Comparison of ENCODE assay signal across 30 cellular contexts in the genomic region with DNA sequence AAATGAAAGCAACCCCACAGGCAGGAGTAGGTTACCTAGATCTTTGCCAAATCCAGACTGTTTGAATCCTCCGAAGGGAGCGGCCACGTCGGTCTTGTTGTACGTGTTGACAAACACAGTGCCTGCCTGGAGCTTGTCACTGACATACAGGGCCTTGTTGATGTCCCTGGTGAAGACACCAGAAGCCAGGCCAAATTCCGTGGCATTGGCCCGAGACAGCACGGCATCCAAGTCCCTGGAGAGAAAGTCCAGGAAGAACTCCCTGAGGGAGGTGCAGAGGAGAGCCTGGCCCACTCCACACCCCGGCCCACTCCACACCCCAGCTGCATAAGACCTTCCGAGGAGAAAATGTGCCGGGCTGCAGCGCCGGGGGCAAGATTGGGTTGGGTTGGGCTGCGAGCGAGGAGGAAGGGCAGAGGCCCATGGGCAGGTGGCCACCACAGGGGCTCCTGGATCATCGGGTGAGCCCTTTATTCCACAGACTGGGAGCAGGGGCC. TPM values are rescaled to one million over a fixed set of nuclear protein-coding genes. Genes with fewer than 3 reads are reported as not detected.
DNase-seq lines count a peak whose midpoint lies in the region; ATAC-seq and TF ChIP-seq lines count a peak whose summit lies in the region.
"Had no signal": no experiment of that assay in that cellular context is flagged by ENCODE, and none has a peak within 500 bp of the region (broad histone marks: within the 10 kb centered on the region; RNA-seq: fewer than 3 reads in every experiment).

No MANE protein-coding gene starts in this region.

- POLR2A ChIA-PET in activated CD4-positive, alpha-beta T cell treated with anti-CD3 and anti-CD28 coated beads, Interleukin-2, amount 10 ng/mL, durations not matched to agents 7 days and 5 days (lab: Charles Lee) = no interaction called here

- intact Hi-C loops in left lung (cut with DNase I) (no loop called here), gastrocnemius medialis (cut with DNase I; ENCODE audit: low total_unique reads) (no loop called here)

- no peaks in the 10 kb centered on the region for H3K27me3 Mint-ChIP-seq in activated CD4-positive, alpha-beta T cell treated with anti-CD3 and anti-CD28 coated beads, Interleukin-2, amount 10 ng/mL, durations not matched to agents 7 days and 5 days
- H3K27me3 Mint-ChIP-seq: activated CD4-positive, alpha-beta T cell treated with anti-CD3 and anti-CD28 coated beads for 36 hours; activated naive CD4-positive, alpha-beta T cell treated with anti-CD3 and anti-CD28 coated beads, Interleukin-2, amount 50 U/mL, for 24 hours had no signal

- no peaks in the 10 kb centered on the region for H3K9me3 Mint-ChIP-seq in activated CD4-positive, alpha-beta T cell treated with anti-CD3 and anti-CD28 coated beads, Interleukin-2, amount 10 ng/mL, durations not matched to agents 7 days and 5 days
- H3K9me3 Mint-ChIP-seq: activated naive CD4-positive, alpha-beta T cell treated with anti-CD3 and anti-CD28 coated beads, Interleukin-2, amount 50 U/mL, for 24 hours; HFFc6; mesothelial cell of epicardium had no signal

- in situ Hi-C loops in gastrocnemius medialis (cut with MboI; ENCODE audit: low sequenced_read_pairs in 4 of 4) = no loop called here

- H3K27ac ChIP-seq in RWPE2 (ENCODE audit: poor library complexity, severe bottlenecking) (no peak overlapping the region), left lung (no peak overlapping the region), gastrocnemius medialis (peak overlapping the region; percentile 42 to 87 (median 84))
- H3K27ac ChIP-seq: brain microvascular endothelial cell, suprapubic skin, VCaP had no signal

- H3K36me3 Mint-ChIP-seq in activated CD4-positive, alpha-beta T cell treated with anti-CD3 and anti-CD28 coated beads, Interleukin-2, amount 10 ng/mL, durations not matched to agents 7 days and 5 days (ENCODE audit: low read depth) = no peaks in the 10 kb centered on the region
- H3K36me3 Mint-ChIP-seq: activated naive CD4-positive, alpha-beta T cell treated with anti-CD3 and anti-CD28 coated beads, Interleukin-2, amount 50 U/mL, for 24 hours; mesothelial cell of epicardium had no signal

- no peak overlapping the region for H3K4me3 ChIP-seq in RWPE2 (ENCODE audit: severe bottlenecking)
- no peak overlapping the region for H3K4me3 ChIP-seq in left lung
- no peak overlapping the region for H3K4me3 ChIP-seq in gastrocnemius medialis
- H3K4me3 ChIP-seq: GM23338, suprapubic skin had no signal

- no peak for TF ChIP-seq POLR2A in gastrocnemius medialis (IDR thresholded peaks at IDR 0.05)

- no peak overlapping the region for H3K27ac Mint-ChIP-seq in activated CD4-positive, alpha-beta T cell treated with anti-CD3 and anti-CD28 coated beads, Interleukin-2, amount 10 ng/mL, durations not matched to agents 7 days and 5 days
- H3K27ac Mint-ChIP-seq: activated CD4-positive, alpha-beta T cell treated with anti-CD3 and anti-CD28 coated beads for 36 hours; activated naive CD4-positive, alpha-beta T cell treated with anti-CD3 and anti-CD28 coated beads, Interleukin-2, amount 50 U/mL, for 24 hours; GM23338; HFFc6; mesothelial cell of epicardium had no signal

- ATAC-seq in RWPE2 (ENCODE audit: low read depth) (no peak), left lung (no peak), gastrocnemius medialis (peak in 1 of 2 donors; percentile 18)
- ATAC-seq: activated CD4-positive, alpha-beta T cell treated with anti-CD3 and anti-CD28 coated beads for 36 hours; GM23338; left colon had no signal

- CTCF ChIA-PET in activated CD4-positive, alpha-beta T cell treated with anti-CD3 and anti-CD28 coated beads, Interleukin-2, amount 10 ng/mL, durations not matched to agents 7 days and 5 days (lab: Charles Lee) = no interaction called here

- peak; percentile 38 for DNase-seq in activated CD8-positive, alpha-beta memory T cell treated with anti-CD3 and anti-CD28 coated beads for 24 hours
- no peak for DNase-seq in activated CD8-positive, alpha-beta memory T cell treated with anti-CD3 and anti-CD28 coated beads, Interleukin-2, amount 50 U/mL, for 4 hours
- peak; percentile 51 for DNase-seq in RWPE2 (ENCODE audit: low spot score)
- DNase-seq in left lung = peak; percentile 27 to 70
- peak in 1 of 2 donors; percentile 36 for DNase-seq in gastrocnemius medialis
- no peak for DNase-seq in DMS153 (lab: John Stamatoyannopoulos, UW)
- DNase-seq in amniotic stem cell (lab: John Stamatoyannopoulos, UW) = no peak
- no peak for DNase-seq in activated CD4-positive, alpha-beta T cell treated with anti-CD3 and anti-CD28 coated beads, Interleukin-2, amount 10 ng/mL, durations not matched to agents 7 days and 5 days
- DNase-seq: 8988T; activated CD4-positive, alpha-beta T cell treated with anti-CD3 and anti-CD28 coated beads for 36 hours; amygdala; brain microvascular endothelial cell; C1 segment of cervical spinal cord; Caco-2; DND-41; HFFc6; hypothalamus; Kasumi-1; left colon; NCI-H1417; NCI-H2029 treated with DMSO at 0.1 percent for 48 hours; NCI-H226; NCI-H69; nucleus accumbens; stimulated activated naive CD4-positive, alpha-beta T cell treated with Interleukin-2 at 50 U/mL for 16 hours had no signal

- no peaks in the 10 kb centered on the region for H3K27me3 ChIP-seq in RWPE2 (ENCODE audit: insufficient read depth, poor library complexity, severe bottlenecking)
- H3K27me3 ChIP-seq in left lung = no peaks in the 10 kb centered on the region
- H3K27me3 ChIP-seq in gastrocnemius medialis = no peaks in the 10 kb centered on the region
- H3K27me3 ChIP-seq: brain microvascular endothelial cell, suprapubic skin had no signal

- H3K4me3 Mint-ChIP-seq in activated CD4-positive, alpha-beta T cell treated with anti-CD3 and anti-CD28 coated beads, Interleukin-2, amount 10 ng/mL, durations not matched to agents 7 days and 5 days = no peak overlapping the region
- H3K4me3 Mint-ChIP-seq: activated CD4-positive, alpha-beta T cell treated with anti-CD3 and anti-CD28 coated beads for 36 hours; activated naive CD4-positive, alpha-beta T cell treated with anti-CD3 and anti-CD28 coated beads, Interleukin-2, amount 50 U/mL, for 24 hours; GM23338; HFFc6; mesothelial cell of epicardium had no signal

- H3K4me1 ChIP-seq in RWPE2 (ENCODE audit: insufficient read depth, poor library complexity, severe bottlenecking) (no peaks in the 10 kb centered on the region), left lung (no peaks in the 10 kb centered on the region), gastrocnemius medialis (peaks cover 43% of the 10 kb centered on the region in 2 donors)
- H3K4me1 ChIP-seq: Caco-2 had no signal

- no peaks in the 10 kb centered on the region for H3K4me1 Mint-ChIP-seq in activated CD4-positive, alpha-beta T cell treated with anti-CD3 and anti-CD28 coated beads, Interleukin-2, amount 10 ng/mL, durations not matched to agents 7 days and 5 days
- H3K4me1 Mint-ChIP-seq: activated CD4-positive, alpha-beta T cell treated with anti-CD3 and anti-CD28 coated beads for 36 hours; activated naive CD4-positive, alpha-beta T cell treated with anti-CD3 and anti-CD28 coated beads, Interleukin-2, amount 50 U/mL, for 24 hours; GM23338; mesothelial cell of epicardium had no signal

- no peak for TF ChIP-seq CTCF in RWPE2 (IDR thresholded peaks at IDR 0.05; ENCODE audit: poor library complexity, severe bottlenecking)
- no peak for TF ChIP-seq CTCF in left lung (IDR thresholded peaks at IDR 0.05)
- no peak for TF ChIP-seq CTCF in gastrocnemius medialis (IDR thresholded peaks at IDR 0.05 in 4 of 5, conservative IDR thresholded peaks at IDR 0.05 in 1 of 5)

- H3K36me3 ChIP-seq in RWPE2 (ENCODE audit: low read depth) (no peaks in the 10 kb centered on the region), left lung (no peaks in the 10 kb centered on the region), gastrocnemius medialis (peaks cover 0 to 26% of the 10 kb centered on the region in 2 donors)
- H3K36me3 ChIP-seq: brain microvascular endothelial cell, suprapubic skin had no signal

- no peaks in the 10 kb centered on the region for H3K9me3 ChIP-seq in RWPE2 (ENCODE audit: severe bottlenecking)
- H3K9me3 ChIP-seq in left lung = no peaks in the 10 kb centered on the region
- no peaks in the 10 kb centered on the region for H3K9me3 ChIP-seq in gastrocnemius medialis
- H3K9me3 ChIP-seq: Caco-2, suprapubic skin had no signal

RNA-seq across cellular contexts. Expression of gene SLC41A3, which starts 21.8 kb away (rescaled TPM):
- total RNA-seq in left lung (10 to 100 TPM; 35.1 to 48.6 TPM), gastrocnemius medialis (10 to 100 TPM; 43.1 to 76.2 (median 56.7) TPM)
- 10 to 100 TPM; 26.0 to 31.1 TPM for total RNA-seq in activated CD4-positive, alpha-beta T cell treated with anti-CD3 and anti-CD28 coated beads, Interleukin-2, amount 10 ng/mL, durations not matched to agents 7 days and 5 days

Comparison
In these comparisons a context has a peak if more than half of its experiments do, and no peak if none do; other contexts are left out.
1. DNase-seq: peak in activated CD8-positive, alpha-beta memory T cell treated with anti-CD3 and anti-CD28 coated beads for 24 hours (single experiment), RWPE2 (single experiment) and left lung (2 of 2); none in activated CD8-positive, alpha-beta memory T cell treated with anti-CD3 and anti-CD28 coated beads, Interleukin-2, amount 50 U/mL, for 4 hours (single experiment), DMS153 (single experiment), amniotic stem cell (single experiment) and activated CD4-positive, alpha-beta T cell treated with anti-CD3 and anti-CD28 coated beads, Interleukin-2, amount 10 ng/mL, durations not matched to agents 7 days and 5 days (single experiment).
2. H3K27ac ChIP-seq: peak in gastrocnemius medialis (4 of 4); none in RWPE2 (single experiment) and left lung (0 of 2).